Comparison of ENCODE assay signal across 9 cellular contexts in the genomic region with DNA sequence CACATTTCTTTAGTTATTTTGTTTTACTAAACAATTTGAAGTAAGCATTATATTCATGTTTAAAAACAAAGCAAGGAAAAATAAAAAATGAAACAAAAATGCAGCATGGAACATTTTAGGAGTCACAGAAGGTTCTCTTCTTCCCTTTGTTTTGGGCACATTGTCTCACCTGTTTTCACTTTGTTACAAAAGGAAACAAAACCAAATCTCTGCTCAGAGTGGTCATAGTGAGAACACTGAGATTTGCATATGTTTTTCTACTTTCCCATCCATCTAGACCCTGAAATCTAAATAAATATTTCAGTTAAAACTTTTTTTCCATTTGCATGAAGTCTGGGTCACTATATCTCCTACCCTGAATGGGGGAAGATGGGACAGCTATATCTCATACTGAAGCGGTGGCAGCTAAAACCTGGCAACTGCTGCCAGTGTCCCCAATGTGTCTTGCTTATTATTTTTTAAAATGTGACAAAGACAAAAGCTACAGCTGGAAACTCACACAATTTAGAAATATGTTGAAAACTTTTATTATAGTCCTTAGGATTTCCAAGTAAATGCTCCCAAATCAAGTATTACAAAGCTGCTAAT. TPM values are rescaled to one million over a fixed set of nuclear protein-coding genes. Genes with fewer than 3 reads are reported as not detected.
A peak's percentile ranks its signal among the peaks of the same experiment; 100 is the strongest.
DNase-seq lines count a peak whose midpoint lies in the region; FAIRE-seq and TF ChIP-seq lines count a peak whose summit lies in the region.
"Had no signal": no experiment of that assay in that cellular context is flagged by ENCODE, and none has a peak within 500 bp of the region (broad histone marks: within the 10 kb centered on the region; RNA-seq: fewer than 3 reads in every experiment).

No MANE protein-coding gene starts in this region.

- H3K36me3 ChIP-seq in left ventricle myocardium inferior, result peaks cover 11% of the 10 kb centered on the region
- no peaks in the 10 kb centered on the region for H3K36me3 ChIP-seq in iPS-20b (ENCODE audit: insufficient read depth, low read depth, low read length)
- no peaks in the 10 kb centered on the region for H3K36me3 ChIP-seq in vagina

- TF ChIP-seq CTCF in left ventricle myocardium inferior (IDR thresholded peaks at IDR 0.05; ENCODE audit: borderline replicate concordance) (no peak), vagina (IDR thresholded peaks at IDR 0.05) (no peak)

- H3K27me3 ChIP-seq in left ventricle myocardium inferior (ENCODE audit: low read depth), result no peaks in the 10 kb centered on the region
- H3K27me3 ChIP-seq in iPS-20b (ENCODE audit: insufficient read depth, low read length), result no peaks in the 10 kb centered on the region
- no peaks in the 10 kb centered on the region for H3K27me3 ChIP-seq in vagina

- H3K27ac ChIP-seq in left ventricle myocardium inferior (replicated peaks) (no peak overlapping the region), iPS-20b (ENCODE audit: low read length) (no peak overlapping the region), vagina (no peak overlapping the region)

- H3K4me1 ChIP-seq in left ventricle myocardium inferior (peaks cover 69% of the 10 kb centered on the region), iPS-20b (ENCODE audit: insufficient read depth, low read length) (peaks cover 12% of the 10 kb centered on the region), vagina (peaks cover 53% of the 10 kb centered on the region)

- H3K4me3 ChIP-seq in left ventricle myocardium inferior (peak overlapping the region; percentile 97), iPS-20b (ENCODE audit: low read length) (peak overlapping the region; percentile 98), vagina (peak overlapping the region; percentile 4 to 17)

- FAIRE-seq in TTC549 (lab: Jason Lieb, UNC), result peak; percentile 17

- no peak for DNase-seq in left ventricle myocardium inferior
- DNase-seq in cardiac septum (ENCODE audit: low spot score), result no peak
- no peak for DNase-seq in vagina (ENCODE audit: extremely low spot score in 2 of 2)
- DNase-seq in hippocampal formation (lab: John Stamatoyannopoulos, UW), result no peak
- DNase-seq in NCI-H1092 (lab: John Stamatoyannopoulos, UW), result no peak
- no peak for DNase-seq in mesenteric fat pad (ENCODE audit: low spot score)
- DNase-seq: NCI-H187 treated with DMSO at 0.1 percent for 48 hours had no signal

- intact Hi-C loops in left ventricle myocardium inferior (cut with micrococcal nuclease) (no loop called here), cardiac septum (cut with DNase I) (no loop called here), vagina (cut with DNase I) (loop anchor here (10.0 kb wide), 1 partner anchor 201 kb away; no protein-coding TSS in a partner anchor)

- no peak for TF ChIP-seq POLR2A in vagina (IDR thresholded peaks at IDR 0.05)

- peak overlapping the region; percentile 17; the same call in 1 of the 2 replicates for H3K9ac ChIP-seq in iPS-20b (ENCODE audit: low read depth, low read length)

- H3K9me3 ChIP-seq in left ventricle myocardium inferior (replicated peaks) (no peaks in the 10 kb centered on the region), iPS-20b (ENCODE audit: insufficient read depth, low read depth, low read length) (no peaks in the 10 kb centered on the region), vagina (no peaks in the 10 kb centered on the region)

RNA-seq across cellular contexts. Expression of a gene that starts 3.5 kb away (rescaled TPM):
- total RNA-seq in left ventricle myocardium inferior (12.2 TPM), cardiac septum (11.5 TPM), vagina (11.5 TPM), mesenteric fat pad (14.6 TPM)

RNA-seq across cellular contexts. Expression of a gene that starts 3.9 kb away (rescaled TPM):
- total RNA-seq in left ventricle myocardium inferior (7.4 TPM), cardiac septum (6.8 TPM), vagina (22.6 TPM), mesenteric fat pad (8.5 TPM)

Comparison
In these comparisons a context has a peak if more than half of its experiments do, and no peak if none do; other contexts are left out.
1. H3K4me3 ChIP-seq: peak in every context shown above with its lines; median percentile 98 in iPS-20b; 97 in left ventricle myocardium inferior; 10 in vagina.